In the genomic region with DNA sequence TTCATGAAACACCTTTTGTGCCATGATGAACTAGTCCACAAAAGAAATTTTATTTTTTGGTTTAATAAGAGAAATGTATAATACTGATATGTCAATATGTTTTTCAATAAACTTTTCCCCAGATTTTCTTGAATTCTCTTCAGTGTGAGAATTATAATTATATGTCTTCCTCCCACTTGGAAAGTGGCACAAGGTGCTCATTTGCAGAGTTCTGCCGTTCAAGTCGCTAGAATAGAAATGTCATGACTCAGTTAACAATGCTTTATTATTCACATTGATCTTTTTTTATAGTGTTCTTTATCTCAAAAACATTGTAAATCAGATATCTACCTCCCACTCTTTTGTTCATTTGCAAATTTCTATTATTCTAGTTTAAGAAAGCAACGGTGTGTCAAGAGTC, we compare ENCODE assay signal across 8 cellular contexts.
"Had no signal": no experiment of that assay in that cellular context is flagged by ENCODE, and none has a peak within 500 bp of the region (broad histone marks: within the 10 kb centered on the region; RNA-seq: fewer than 3 reads in every experiment).

No MANE protein-coding gene starts in this region.

- DNase-seq: GM23248, GOT3, H7, H9, HCEC 1CT, HFFc6 had no signal

- H3K27ac ChIP-seq: GM23248 had no signal

- ATAC-seq: GM23338, HCT116 had no signal
